ENCODE assay signal across 1 cellular context in genomic region chr1:151008244-151009205, GRCh38.
TF ChIP-seq lines count a peak whose summit lies in the region.

TSS of gene PRUNE1 (plus strand) at chr1:151008449. CDS start at chr1:151008633, 184 bp downstream.

TF ChIP-seq in K562, 482 proteins besides CTCF, POLR2A, EP300 and RAD21 (continued from another document and continues in another):
- TF ChIP-seq SFPQ (IDR thresholded peaks at IDR 0.05; ENCODE audit: low read depth, low read length) (no peak), MLX (CRISPR knock-in tag; conservative IDR thresholded peaks at IDR 0.05) (no peak), ZNF124 (CRISPR knock-in tag; IDR thresholded peaks at IDR 0.05) (no peak), PCBP1 (IDR thresholded peaks at IDR 0.05; ENCODE audit: low read depth, low read length, poor library complexity, severe bottlenecking) (no peak), ZNF133 (CRISPR knock-in tag; IDR thresholded peaks at IDR 0.05) (no peak), RBM25 (IDR thresholded peaks at IDR 0.05; ENCODE audit: low read depth, low read length, severe bottlenecking) (no peak), ZNF717 (CRISPR knock-in tag; IDR thresholded peaks at IDR 0.05) (no peak), ZNF668 (CRISPR knock-in tag; IDR thresholded peaks at IDR 0.05) (no peak), NFIX (CRISPR knock-in tag; IDR thresholded peaks at IDR 0.05; ENCODE audit: low read depth) (no peak), KDM1A (IDR thresholded peaks at IDR 0.05) (no peak), ZNF586 (CRISPR knock-in tag; conservative IDR thresholded peaks at IDR 0.05) (no peak), MEF2A (IDR thresholded peaks at IDR 0.05; ENCODE audit: control insufficient read depth, low read depth, low read length) (no peak), TAF1 (IDR thresholded peaks at IDR 0.05; ENCODE audit: control insufficient read depth, extremely low read depth, insufficient read depth, low read length, severe bottlenecking) (peak; percentile 62), POU5F1 (IDR thresholded peaks at IDR 0.05; ENCODE audit: borderline replicate concordance, low read depth, low read length, partially characterized antibody) (no peak), ZNF507 (tag; conservative IDR thresholded peaks at IDR 0.05) (no peak), ZNF76 (CRISPR knock-in tag; IDR thresholded peaks at IDR 0.05; ENCODE audit: borderline replicate concordance) (no peak), TBP (optimal IDR thresholded peaks at IDR 0.05; ENCODE audit: low read depth, low read length) (peak; percentile 40), E2F6 (IDR thresholded peaks at IDR 0.05; ENCODE audit: borderline replicate concordance in 1 of 2, extremely low read depth in 1 of 2, insufficient read depth in 1 of 2, insufficient read length in 1 of 2, low read depth in 1 of 2, low read length in 1 of 2, poor library complexity in 1 of 2, severe bottlenecking in 1 of 2) (peak in 1 of 2 experiments; percentile 34), CCNT2 (IDR thresholded peaks at IDR 0.05; ENCODE audit: borderline replicate concordance, extremely low read depth, insufficient read length, low read depth, low read length) (peak; percentile 91), ZFX (CRISPR knock-in tag; IDR thresholded peaks at IDR 0.05) (peak; percentile 71), PHB2 (IDR thresholded peaks at IDR 0.05; ENCODE audit: low read depth) (0 out of 2 replicates have a peak, but pooled peaks have one; percentile 46), EGR1 (conservative IDR thresholded peaks at IDR 0.05) (peak; percentile 67), ZBED1 (IDR thresholded peaks at IDR 0.05) (no peak), NKRF (IDR thresholded peaks at IDR 0.05; ENCODE audit: borderline replicate concordance) (peak; percentile 64; the same call in 1 of the 2 replicates), FOXM1 (IDR thresholded peaks at IDR 0.05; ENCODE audit: low read depth) (no peak), FOXM1 (CRISPR knock-in tag; IDR thresholded peaks at IDR 0.05; ENCODE audit: low read depth) (no peak), ZNF232 (CRISPR knock-in tag; IDR thresholded peaks at IDR 0.05) (no peak)
- TF ChIP-seq, protein P1, sequence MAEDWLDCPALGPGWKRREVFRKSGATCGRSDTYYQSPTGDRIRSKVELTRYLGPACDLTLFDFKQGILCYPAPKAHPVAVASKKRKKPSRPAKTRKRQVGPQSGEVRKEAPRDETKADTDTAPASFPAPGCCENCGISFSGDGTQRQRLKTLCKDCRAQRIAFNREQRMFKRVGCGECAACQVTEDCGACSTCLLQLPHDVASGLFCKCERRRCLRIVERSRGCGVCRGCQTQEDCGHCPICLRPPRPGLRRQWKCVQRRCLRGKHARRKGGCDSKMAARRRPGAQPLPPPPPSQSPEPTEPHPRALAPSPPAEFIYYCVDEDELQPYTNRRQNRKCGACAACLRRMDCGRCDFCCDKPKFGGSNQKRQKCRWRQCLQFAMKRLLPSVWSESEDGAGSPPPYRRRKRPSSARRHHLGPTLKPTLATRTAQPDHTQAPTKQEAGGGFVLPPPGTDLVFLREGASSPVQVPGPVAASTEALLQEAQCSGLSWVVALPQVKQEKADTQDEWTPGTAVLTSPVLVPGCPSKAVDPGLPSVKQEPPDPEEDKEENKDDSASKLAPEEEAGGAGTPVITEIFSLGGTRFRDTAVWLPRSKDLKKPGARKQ (CRISPR knock-in tag; IDR thresholded peaks at IDR 0.05), result no peak
- TF ChIP-seq, protein P2, sequence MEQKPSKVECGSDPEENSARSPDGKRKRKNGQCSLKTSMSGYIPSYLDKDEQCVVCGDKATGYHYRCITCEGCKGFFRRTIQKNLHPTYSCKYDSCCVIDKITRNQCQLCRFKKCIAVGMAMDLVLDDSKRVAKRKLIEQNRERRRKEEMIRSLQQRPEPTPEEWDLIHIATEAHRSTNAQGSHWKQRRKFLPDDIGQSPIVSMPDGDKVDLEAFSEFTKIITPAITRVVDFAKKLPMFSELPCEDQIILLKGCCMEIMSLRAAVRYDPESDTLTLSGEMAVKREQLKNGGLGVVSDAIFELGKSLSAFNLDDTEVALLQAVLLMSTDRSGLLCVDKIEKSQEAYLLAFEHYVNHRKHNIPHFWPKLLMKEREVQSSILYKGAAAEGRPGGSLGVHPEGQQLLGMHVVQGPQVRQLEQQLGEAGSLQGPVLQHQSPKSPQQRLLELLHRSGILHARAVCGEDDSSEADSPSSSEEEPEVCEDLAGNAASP (IDR thresholded peaks at IDR 0.05), result no peak
- TF ChIP-seq, protein P3, sequence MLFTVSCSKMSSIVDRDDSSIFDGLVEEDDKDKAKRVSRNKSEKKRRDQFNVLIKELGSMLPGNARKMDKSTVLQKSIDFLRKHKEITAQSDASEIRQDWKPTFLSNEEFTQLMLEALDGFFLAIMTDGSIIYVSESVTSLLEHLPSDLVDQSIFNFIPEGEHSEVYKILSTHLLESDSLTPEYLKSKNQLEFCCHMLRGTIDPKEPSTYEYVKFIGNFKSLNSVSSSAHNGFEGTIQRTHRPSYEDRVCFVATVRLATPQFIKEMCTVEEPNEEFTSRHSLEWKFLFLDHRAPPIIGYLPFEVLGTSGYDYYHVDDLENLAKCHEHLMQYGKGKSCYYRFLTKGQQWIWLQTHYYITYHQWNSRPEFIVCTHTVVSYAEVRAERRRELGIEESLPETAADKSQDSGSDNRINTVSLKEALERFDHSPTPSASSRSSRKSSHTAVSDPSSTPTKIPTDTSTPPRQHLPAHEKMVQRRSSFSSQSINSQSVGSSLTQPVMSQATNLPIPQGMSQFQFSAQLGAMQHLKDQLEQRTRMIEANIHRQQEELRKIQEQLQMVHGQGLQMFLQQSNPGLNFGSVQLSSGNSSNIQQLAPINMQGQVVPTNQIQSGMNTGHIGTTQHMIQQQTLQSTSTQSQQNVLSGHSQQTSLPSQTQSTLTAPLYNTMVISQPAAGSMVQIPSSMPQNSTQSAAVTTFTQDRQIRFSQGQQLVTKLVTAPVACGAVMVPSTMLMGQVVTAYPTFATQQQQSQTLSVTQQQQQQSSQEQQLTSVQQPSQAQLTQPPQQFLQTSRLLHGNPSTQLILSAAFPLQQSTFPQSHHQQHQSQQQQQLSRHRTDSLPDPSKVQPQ (CRISPR knock-in tag; IDR thresholded peaks at IDR 0.05; ENCODE audit: borderline replicate concordance), result no peak
- TF ChIP-seq, protein P4, sequence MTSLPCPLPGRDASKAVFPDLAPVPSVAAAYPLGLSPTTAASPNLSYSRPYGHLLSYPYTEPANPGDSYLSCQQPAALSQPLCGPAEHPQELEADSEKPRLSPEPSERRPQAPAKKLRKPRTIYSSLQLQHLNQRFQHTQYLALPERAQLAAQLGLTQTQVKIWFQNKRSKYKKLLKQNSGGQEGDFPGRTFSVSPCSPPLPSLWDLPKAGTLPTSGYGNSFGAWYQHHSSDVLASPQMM (CRISPR knock-in tag; IDR thresholded peaks at IDR 0.05), result no peak
- TF ChIP-seq, protein P5, sequence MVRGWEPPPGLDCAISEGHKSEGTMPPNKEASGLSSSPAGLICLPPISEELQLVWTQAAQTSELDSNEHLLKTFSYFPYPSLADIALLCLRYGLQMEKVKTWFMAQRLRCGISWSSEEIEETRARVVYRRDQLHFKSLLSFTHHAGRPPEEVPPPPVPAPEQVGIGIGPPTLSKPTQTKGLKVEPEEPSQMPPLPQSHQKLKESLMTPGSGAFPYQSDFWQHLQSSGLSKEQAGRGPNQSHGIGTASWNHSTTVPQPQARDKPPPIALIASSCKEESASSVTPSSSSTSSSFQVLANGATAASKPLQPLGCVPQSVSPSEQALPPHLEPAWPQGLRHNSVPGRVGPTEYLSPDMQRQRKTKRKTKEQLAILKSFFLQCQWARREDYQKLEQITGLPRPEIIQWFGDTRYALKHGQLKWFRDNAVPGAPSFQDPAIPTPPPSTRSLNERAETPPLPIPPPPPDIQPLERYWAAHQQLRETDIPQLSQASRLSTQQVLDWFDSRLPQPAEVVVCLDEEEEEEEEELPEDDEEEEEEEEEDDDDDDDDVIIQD (CRISPR knock-in tag; IDR thresholded peaks at IDR 0.05), result no peak
- TF ChIP-seq, protein P6, sequence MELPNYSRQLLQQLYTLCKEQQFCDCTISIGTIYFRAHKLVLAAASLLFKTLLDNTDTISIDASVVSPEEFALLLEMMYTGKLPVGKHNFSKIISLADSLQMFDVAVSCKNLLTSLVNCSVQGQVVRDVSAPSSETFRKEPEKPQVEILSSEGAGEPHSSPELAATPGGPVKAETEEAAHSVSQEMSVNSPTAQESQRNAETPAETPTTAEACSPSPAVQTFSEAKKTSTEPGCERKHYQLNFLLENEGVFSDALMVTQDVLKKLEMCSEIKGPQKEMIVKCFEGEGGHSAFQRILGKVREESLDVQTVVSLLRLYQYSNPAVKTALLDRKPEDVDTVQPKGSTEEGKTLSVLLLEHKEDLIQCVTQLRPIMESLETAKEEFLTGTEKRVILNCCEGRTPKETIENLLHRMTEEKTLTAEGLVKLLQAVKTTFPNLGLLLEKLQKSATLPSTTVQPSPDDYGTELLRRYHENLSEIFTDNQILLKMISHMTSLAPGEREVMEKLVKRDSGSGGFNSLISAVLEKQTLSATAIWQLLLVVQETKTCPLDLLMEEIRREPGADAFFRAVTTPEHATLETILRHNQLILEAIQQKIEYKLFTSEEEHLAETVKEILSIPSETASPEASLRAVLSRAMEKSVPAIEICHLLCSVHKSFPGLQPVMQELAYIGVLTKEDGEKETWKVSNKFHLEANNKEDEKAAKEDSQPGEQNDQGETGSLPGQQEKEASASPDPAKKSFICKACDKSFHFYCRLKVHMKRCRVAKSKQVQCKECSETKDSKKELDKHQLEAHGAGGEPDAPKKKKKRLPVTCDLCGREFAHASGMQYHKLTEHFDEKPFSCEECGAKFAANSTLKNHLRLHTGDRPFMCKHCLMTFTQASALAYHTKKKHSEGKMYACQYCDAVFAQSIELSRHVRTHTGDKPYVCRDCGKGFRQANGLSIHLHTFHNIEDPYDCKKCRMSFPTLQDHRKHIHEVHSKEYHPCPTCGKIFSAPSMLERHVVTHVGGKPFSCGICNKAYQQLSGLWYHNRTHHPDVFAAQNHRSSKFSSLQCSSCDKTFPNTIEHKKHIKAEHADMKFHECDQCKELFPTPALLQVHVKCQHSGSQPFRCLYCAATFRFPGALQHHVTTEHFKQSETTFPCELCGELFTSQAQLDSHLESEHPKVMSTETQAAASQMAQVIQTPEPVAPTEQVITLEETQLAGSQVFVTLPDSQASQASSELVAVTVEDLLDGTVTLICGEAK (IDR thresholded peaks at IDR 0.05), result peak; percentile 75
- TF ChIP-seq, protein P6 (CRISPR knock-in tag; IDR thresholded peaks at IDR 0.05), result no peak
